8 cellular contexts compared by ENCODE assay signal in the genomic region with DNA sequence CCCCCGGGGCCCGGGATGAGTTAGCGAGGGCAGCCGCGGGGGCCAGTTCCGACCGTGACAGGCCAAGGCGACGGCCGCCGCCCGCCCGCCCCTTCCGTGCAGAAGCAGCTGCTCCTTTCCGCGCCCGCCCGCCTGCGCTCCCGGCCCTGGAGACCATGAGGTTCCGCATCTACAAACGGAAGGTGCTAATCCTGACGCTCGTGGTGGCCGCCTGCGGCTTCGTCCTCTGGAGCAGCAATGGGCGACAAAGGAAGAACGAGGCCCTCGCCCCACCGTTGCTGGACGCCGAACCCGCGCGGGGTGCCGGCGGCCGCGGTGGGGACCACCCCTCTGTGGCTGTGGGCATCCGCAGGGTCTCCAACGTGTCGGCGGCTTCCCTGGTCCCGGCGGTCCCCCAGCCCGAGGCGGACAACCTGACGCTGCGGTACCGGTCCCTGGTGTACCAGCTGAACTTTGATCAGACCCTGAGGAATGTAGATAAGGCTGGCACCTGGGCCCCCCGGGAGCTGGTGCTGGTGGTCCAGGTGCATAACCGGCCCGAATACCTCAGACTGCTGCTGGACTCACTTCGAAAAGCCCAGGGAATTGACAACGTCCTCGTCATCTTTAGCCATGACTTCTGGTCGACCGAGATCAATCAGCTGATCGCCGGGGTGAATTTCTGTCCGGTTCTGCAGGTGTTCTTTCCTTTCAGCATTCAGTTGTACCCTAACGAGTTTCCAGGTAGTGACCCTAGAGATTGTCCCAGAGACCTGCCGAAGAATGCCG. TPM values are rescaled to one million over a fixed set of nuclear protein-coding genes. Genes with fewer than 3 reads are reported as not detected.
DNase-seq lines count a peak whose midpoint lies in the region; ATAC-seq and TF ChIP-seq lines count a peak whose summit lies in the region.

No MANE protein-coding gene starts in this region.

- peaks cover 66% of the 10 kb centered on the region for H3K4me1 Mint-ChIP-seq in CD8-positive, alpha-beta T cell (ENCODE audit: low read depth)

- peak overlapping the region; percentile 97 for H3K4me3 Mint-ChIP-seq in CD8-positive, alpha-beta T cell

- in situ Hi-C loops in astrocyte of the cerebellum (cut with HindIII; ENCODE audit: low sequenced_read_pairs), result no loop called here

- no peaks in the 10 kb centered on the region for H3K27me3 ChIP-seq in CD8-positive, alpha-beta T cell (ENCODE audit: insufficient read depth, low read length)

- H3K27ac ChIP-seq in CD8-positive, alpha-beta T cell (ENCODE audit: low read depth, low read length), result peak overlapping the region; percentile 99

- H3K27me3 Mint-ChIP-seq in CD8-positive, alpha-beta T cell (ENCODE audit: low read depth), result no peaks in the 10 kb centered on the region

- H3K27ac Mint-ChIP-seq in CD8-positive, alpha-beta T cell, result peak overlapping the region; percentile 100

- no peaks in the 10 kb centered on the region for H3K9me3 Mint-ChIP-seq in CD8-positive, alpha-beta T cell

- CTCF ChIA-PET in CD8-positive, alpha-beta T cell (lab: Charles Lee), result interaction anchor here (0.8 to 6.1 kb wide), 12 partner anchors 8 to 241 kb away, joined by 3 to 87 read pairs (median 6); a partner anchor contains a TSS

- ATAC-seq in CD8-positive, alpha-beta T cell, result peak; percentile 7
- ATAC-seq in GM19351 (IDR thresholded peaks at IDR 0.05; ENCODE audit: unreplicated experiment) (peak; percentile 22), HG03442 (IDR thresholded peaks at IDR 0.05; ENCODE audit: unreplicated experiment) (peak; percentile 22)

- peak overlapping the region; percentile 95 for H3K4me3 ChIP-seq in CD8-positive, alpha-beta T cell (ENCODE audit: low read depth, low read length)
- H3K4me3 ChIP-seq in astrocyte of the cerebellum (ENCODE audit: low read depth, low read length) (peak overlapping the region; percentile 80), iPS-11a (ENCODE audit: low read depth, low read length) (peak overlapping the region; percentile 99), skeletal muscle cell (ENCODE audit: low read depth, low read length) (peak overlapping the region; percentile 94)

- no peak for TF ChIP-seq CTCF in CD8-positive, alpha-beta T cell (IDR thresholded peaks at IDR 0.05)
- TF ChIP-seq CTCF in astrocyte of the cerebellum (IDR thresholded peaks at IDR 0.05; ENCODE audit: low read depth, low read length, missing control alignments), result no peak

- POLR2A ChIA-PET in CD8-positive, alpha-beta T cell (lab: Charles Lee), result interaction anchor here (0.6 to 5.6 kb wide), 20 partner anchors 9 to 1165 kb away, joined by 3 to 130 read pairs (median 6); a partner anchor contains a TSS

- peaks cover 40% of the 10 kb centered on the region for H3K4me1 ChIP-seq in CD8-positive, alpha-beta T cell (ENCODE audit: insufficient read depth, low read length)

- DNase-seq in CD8-positive, alpha-beta T cell, result peak in 4 of 7 experiments; percentile 40 to 67 (median 56)
- DNase-seq in SHP77 (lab: John Stamatoyannopoulos, UW) (peak; percentile 59 to 86), astrocyte of the cerebellum (ENCODE audit: low read depth) (peak; percentile 24), skeletal muscle cell (ENCODE audit: low read depth) (no peak), superior temporal gyrus (ENCODE audit: extremely low spot score) (no peak)

- peaks cover 49% of the 10 kb centered on the region for H3K36me3 Mint-ChIP-seq in CD8-positive, alpha-beta T cell

- intact Hi-C loops in CD8-positive, alpha-beta T cell (cut with DNase I, micrococcal nuclease), result loop anchor here in 1 of 2 experiments (5.0 to 10.0 kb wide), 3 partner anchors 381 to 694 kb away; a partner anchor contains a TSS

- no peaks in the 10 kb centered on the region for H3K9me3 ChIP-seq in CD8-positive, alpha-beta T cell (ENCODE audit: low read length)

- H3K36me3 ChIP-seq in CD8-positive, alpha-beta T cell (ENCODE audit: insufficient read depth, low read length), result no peaks in the 10 kb centered on the region

RNA-seq across cellular contexts. Expression of a gene that starts 0.7 kb away (rescaled TPM):
- total RNA-seq in CD8-positive, alpha-beta T cell, result 10 to 100 TPM; 22.6 to 24.0 TPM

RNA-seq across cellular contexts. Expression of a gene that starts 0.9 kb away (rescaled TPM):
- 100 to 1,000 TPM; 302 to 318 TPM for total RNA-seq in CD8-positive, alpha-beta T cell

RNA-seq across cellular contexts. Expression of a gene that starts 13.7 kb away (rescaled TPM):
- total RNA-seq in CD8-positive, alpha-beta T cell, result 10 to 100 TPM in 1 of 2 experiments, 1 to 10 TPM in 1; 9.3 to 11.7 TPM

RNA-seq across cellular contexts. Expression of a gene that starts 22.6 kb away (rescaled TPM):
- 1 to 10 TPM; 6.2 to 7.3 TPM for total RNA-seq in CD8-positive, alpha-beta T cell

RNA-seq across cellular contexts. Expression of a gene that starts 35.1 kb away (rescaled TPM):
- total RNA-seq in CD8-positive, alpha-beta T cell, result 1,000 to 10,000 TPM; 3,843 to 3,876 TPM

Comparison
In these comparisons a context has a peak if more than half of its experiments do, and no peak if none do; other contexts are left out.
1. DNase-seq: peak in CD8-positive, alpha-beta T cell (4 of 7), SHP77 (2 of 2) and astrocyte of the cerebellum (single experiment); none in skeletal muscle cell (single experiment) and superior temporal gyrus (single experiment).
2. Peak in every context shown above with its lines, with median percentiles within 50 percentile points of each other: ATAC-seq and H3K4me3 ChIP-seq.